ENCODE assay signal across 2 cellular contexts in the genomic region with DNA sequence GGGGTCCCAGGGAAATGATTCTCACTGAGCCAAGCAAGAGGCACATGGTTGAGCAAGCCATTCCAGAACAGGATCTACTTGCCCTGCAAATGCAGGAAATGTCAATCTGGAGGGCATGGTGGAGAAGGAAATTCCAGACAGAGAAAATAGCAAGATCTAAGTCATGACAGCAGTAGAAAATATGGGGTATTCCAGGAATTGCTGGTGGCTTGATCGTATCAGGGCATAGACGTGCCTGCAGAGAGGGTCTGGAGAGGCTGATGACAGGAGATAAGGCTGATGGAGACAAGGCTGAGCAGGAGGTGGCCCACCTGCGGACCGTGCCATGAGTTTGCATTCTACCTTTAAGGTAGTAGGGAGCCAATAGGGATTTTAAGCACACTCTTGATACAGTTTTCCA.
TF ChIP-seq lines count a peak whose summit lies in the region.

No MANE protein-coding gene starts in this region.

TF ChIP-seq in SK-N-SH, 30 proteins besides CTCF, POLR2A, EP300 and RAD21:
- peak; percentile 65; the same call in 1 of the 2 replicates for TF ChIP-seq RCOR1 (IDR thresholded peaks at IDR 0.05; ENCODE audit: low read length)
- no peak for TF ChIP-seq POLR2AphosphoS5 (IDR thresholded peaks at IDR 0.05; ENCODE audit: low read depth, low read length)
- TF ChIP-seq, protein P1, sequence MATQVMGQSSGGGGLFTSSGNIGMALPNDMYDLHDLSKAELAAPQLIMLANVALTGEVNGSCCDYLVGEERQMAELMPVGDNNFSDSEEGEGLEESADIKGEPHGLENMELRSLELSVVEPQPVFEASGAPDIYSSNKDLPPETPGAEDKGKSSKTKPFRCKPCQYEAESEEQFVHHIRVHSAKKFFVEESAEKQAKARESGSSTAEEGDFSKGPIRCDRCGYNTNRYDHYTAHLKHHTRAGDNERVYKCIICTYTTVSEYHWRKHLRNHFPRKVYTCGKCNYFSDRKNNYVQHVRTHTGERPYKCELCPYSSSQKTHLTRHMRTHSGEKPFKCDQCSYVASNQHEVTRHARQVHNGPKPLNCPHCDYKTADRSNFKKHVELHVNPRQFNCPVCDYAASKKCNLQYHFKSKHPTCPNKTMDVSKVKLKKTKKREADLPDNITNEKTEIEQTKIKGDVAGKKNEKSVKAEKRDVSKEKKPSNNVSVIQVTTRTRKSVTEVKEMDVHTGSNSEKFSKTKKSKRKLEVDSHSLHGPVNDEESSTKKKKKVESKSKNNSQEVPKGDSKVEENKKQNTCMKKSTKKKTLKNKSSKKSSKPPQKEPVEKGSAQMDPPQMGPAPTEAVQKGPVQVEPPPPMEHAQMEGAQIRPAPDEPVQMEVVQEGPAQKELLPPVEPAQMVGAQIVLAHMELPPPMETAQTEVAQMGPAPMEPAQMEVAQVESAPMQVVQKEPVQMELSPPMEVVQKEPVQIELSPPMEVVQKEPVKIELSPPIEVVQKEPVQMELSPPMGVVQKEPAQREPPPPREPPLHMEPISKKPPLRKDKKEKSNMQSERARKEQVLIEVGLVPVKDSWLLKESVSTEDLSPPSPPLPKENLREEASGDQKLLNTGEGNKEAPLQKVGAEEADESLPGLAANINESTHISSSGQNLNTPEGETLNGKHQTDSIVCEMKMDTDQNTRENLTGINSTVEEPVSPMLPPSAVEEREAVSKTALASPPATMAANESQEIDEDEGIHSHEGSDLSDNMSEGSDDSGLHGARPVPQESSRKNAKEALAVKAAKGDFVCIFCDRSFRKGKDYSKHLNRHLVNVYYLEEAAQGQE (IDR thresholded peaks at IDR 0.05; ENCODE audit: low read depth, low read length), result no peak
- TF ChIP-seq, protein P2, sequence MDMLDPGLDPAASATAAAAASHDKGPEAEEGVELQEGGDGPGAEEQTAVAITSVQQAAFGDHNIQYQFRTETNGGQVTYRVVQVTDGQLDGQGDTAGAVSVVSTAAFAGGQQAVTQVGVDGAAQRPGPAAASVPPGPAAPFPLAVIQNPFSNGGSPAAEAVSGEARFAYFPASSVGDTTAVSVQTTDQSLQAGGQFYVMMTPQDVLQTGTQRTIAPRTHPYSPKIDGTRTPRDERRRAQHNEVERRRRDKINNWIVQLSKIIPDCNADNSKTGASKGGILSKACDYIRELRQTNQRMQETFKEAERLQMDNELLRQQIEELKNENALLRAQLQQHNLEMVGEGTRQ (IDR thresholded peaks at IDR 0.05; ENCODE audit: borderline replicate concordance, low read depth, low read length), result no peak
- TF ChIP-seq TEAD4 (IDR thresholded peaks at IDR 0.05; ENCODE audit: borderline replicate concordance, insufficient read depth), result no peak
- TF ChIP-seq GATA2 (CRISPR knock-in tag; IDR thresholded peaks at IDR 0.05), result peak; percentile 64
- TF ChIP-seq JUND (IDR thresholded peaks at IDR 0.05), result no peak
- no peak for TF ChIP-seq MXI1 (IDR thresholded peaks at IDR 0.05; ENCODE audit: low read depth, low read length)

TF ChIP-seq in H1, 55 proteins besides CTCF, POLR2A, EP300 and RAD21:
- no peak for TF ChIP-seq SIX5 (IDR thresholded peaks at IDR 0.05; ENCODE audit: low read depth, low read length)
- TF ChIP-seq KDM5A (IDR thresholded peaks at IDR 0.05; ENCODE audit: low read length), result no peak
- TF ChIP-seq RXRA (IDR thresholded peaks at IDR 0.05; ENCODE audit: insufficient read depth, low read depth, low read length), result no peak
- no peak for TF ChIP-seq CHD2 (IDR thresholded peaks at IDR 0.05; ENCODE audit: low read length)
